Comparison of ENCODE assay signal across 15 cellular contexts in genomic region chr16:46826618-46827017, GRCh38. TPM values are rescaled to one million over a fixed set of nuclear protein-coding genes. Genes with fewer than 3 reads are reported as not detected.
DNase-seq lines count a peak whose midpoint lies in the region; ATAC-seq and TF ChIP-seq lines count a peak whose summit lies in the region.
"Had no signal": no experiment of that assay in that cellular context is flagged by ENCODE, and none has a peak within 500 bp of the region (broad histone marks: within the 10 kb centered on the region; RNA-seq: fewer than 3 reads in every experiment).

No MANE protein-coding gene starts in this region.

- H2BK15ac ChIP-seq in mesenchymal stem cell (ENCODE audit: low read depth, poor library complexity, severe bottlenecking) = no peak overlapping the region

- WGBS in mesenchymal stem cell = 0% methylated on average over 1 of the region's 3 CpGs

- no peak overlapping the region for H3K27ac Mint-ChIP-seq in activated CD4-positive, alpha-beta T cell treated with anti-CD3 and anti-CD28 coated beads, Interleukin-2, amount 10 ng/mL, durations not matched to agents 7 days and 5 days
- H3K27ac Mint-ChIP-seq in HFFc6 = peak overlapping the region; percentile 72
- H3K27ac Mint-ChIP-seq in activated naive CD8-positive, alpha-beta T cell = peak overlapping the region; percentile 30
- H3K27ac Mint-ChIP-seq: T-cell had no signal

- H3K4ac ChIP-seq in mesenchymal stem cell (ENCODE audit: low read depth in 1 of 2, low read length in 2 of 2) = no peak overlapping the region

- no peak overlapping the region for H3K4me3 ChIP-seq in mesenchymal stem cell (ENCODE audit: insufficient read depth in 1 of 2, low read depth in 1 of 2, low read length in 2 of 2)
- H3K4me3 ChIP-seq: adrenal gland, coronary artery, tibial artery had no signal

- no peak overlapping the region for H3K27ac ChIP-seq in mesenchymal stem cell (ENCODE audit: low read length, poor library complexity, severe bottlenecking)
- H3K27ac ChIP-seq: adrenal gland, coronary artery, parathyroid adenoma, tibial artery had no signal

- H4K91ac ChIP-seq in mesenchymal stem cell (ENCODE audit: low read length) = no peak overlapping the region

- H3K79me1 ChIP-seq in mesenchymal stem cell (replicated peaks; ENCODE audit: low read length, poor library complexity, severe bottlenecking) = peaks cover 4% of the 10 kb centered on the region

- no peaks in the 10 kb centered on the region for H3K4me1 ChIP-seq in mesenchymal stem cell (ENCODE audit: control insufficient read depth, insufficient read depth, low read depth, low read length)
- H3K4me1 ChIP-seq: parathyroid adenoma had no signal

- CTCF ChIA-PET in activated CD4-positive, alpha-beta T cell treated with anti-CD3 and anti-CD28 coated beads, Interleukin-2, amount 10 ng/mL, durations not matched to agents 7 days and 5 days (lab: Charles Lee) = no interaction called here

- H3K36me3 ChIP-seq in mesenchymal stem cell (ENCODE audit: control insufficient read depth in 1 of 2, insufficient read depth in 2 of 2, low read depth in 1 of 2, low read length in 2 of 2) = peaks cover 0 to 4% of the 10 kb centered on the region in 2 experiments
- H3K36me3 ChIP-seq: adrenal gland, tibial artery had no signal

- H3K4me3 Mint-ChIP-seq in activated CD4-positive, alpha-beta T cell treated with anti-CD3 and anti-CD28 coated beads, Interleukin-2, amount 10 ng/mL, durations not matched to agents 7 days and 5 days = peak overlapping the region; percentile 1
- H3K4me3 Mint-ChIP-seq in HFFc6 = peak overlapping the region; percentile 84
- peak overlapping the region; percentile 30 for H3K4me3 Mint-ChIP-seq in activated naive CD8-positive, alpha-beta T cell

- no peak overlapping the region for H2BK120ac ChIP-seq in mesenchymal stem cell (ENCODE audit: low read depth, low read length)

- H2AK5ac ChIP-seq in mesenchymal stem cell (ENCODE audit: low read length, severe bottlenecking) = no peak overlapping the region

- H3K18ac ChIP-seq in mesenchymal stem cell (ENCODE audit: low read depth in 1 of 2, low read length in 2 of 2) = no peak overlapping the region

- no peak overlapping the region for H3K23ac ChIP-seq in mesenchymal stem cell (ENCODE audit: low read length in 2 of 2)

- no peak for TF ChIP-seq CTCF in HFFc6 (IDR thresholded peaks at IDR 0.05)

- DNase-seq in activated CD4-positive, alpha-beta T cell treated with anti-CD3 and anti-CD28 coated beads, Interleukin-2, amount 10 ng/mL, durations not matched to agents 7 days and 5 days = no peak
- no peak for DNase-seq in activated CD4-positive, alpha-beta T cell treated with anti-CD3 and anti-CD28 coated beads for 4 hours
- peak; percentile 4 for DNase-seq in HFFc6
- peak; percentile 43 for DNase-seq in mesenchymal stem cell
- DNase-seq in mesenteric fat pad (ENCODE audit: low spot score) = no peak
- no peak for DNase-seq in stimulated activated CD4-positive, alpha-beta T cell treated with anti-CD3 and anti-CD28 coated beads, Interleukin-1b, Interleukin-23, amount 100 ng/mL, for 48 hours
- DNase-seq: activated CD4-positive, alpha-beta T cell treated with anti-CD3 and anti-CD28 coated beads, Interleukin-2, amount 50 U/mL, for 48 hours; adrenal gland; stimulated activated CD4-positive, alpha-beta T cell treated with anti-CD3 and anti-CD28 coated beads, Interleukin-15, amount 100 ng/mL, for 24 hours; T-cell; tibial artery had no signal

- no peak overlapping the region for H3K9ac ChIP-seq in mesenchymal stem cell (ENCODE audit: low read length)
- H3K9ac ChIP-seq: parathyroid adenoma had no signal

- H3K14ac ChIP-seq in mesenchymal stem cell (ENCODE audit: low read length in 2 of 2) = no peak overlapping the region

- no peaks in the 10 kb centered on the region for H3K9me3 ChIP-seq in mesenchymal stem cell (ENCODE audit: control insufficient read depth, low read length)
- H3K9me3 ChIP-seq: adrenal gland, tibial artery had no signal

- peaks cover 2% of the 10 kb centered on the region for H3K27me3 Mint-ChIP-seq in activated CD4-positive, alpha-beta T cell treated with anti-CD3 and anti-CD28 coated beads, Interleukin-2, amount 10 ng/mL, durations not matched to agents 7 days and 5 days
- H3K27me3 Mint-ChIP-seq in HFFc6 (ENCODE audit: insufficient read depth) = no peaks in the 10 kb centered on the region; the same call in 1 of the 2 replicates
- no peaks in the 10 kb centered on the region for H3K27me3 Mint-ChIP-seq in activated naive CD8-positive, alpha-beta T cell
- H3K27me3 Mint-ChIP-seq: T-cell had no signal

- no peaks in the 10 kb centered on the region for H3K27me3 ChIP-seq in mesenchymal stem cell (ENCODE audit: control insufficient read depth in 1 of 2, insufficient read depth in 1 of 2, low read length in 2 of 2)
- H3K27me3 ChIP-seq: adrenal gland, tibial artery had no signal

- peaks cover 20% of the 10 kb centered on the region for H3K36me3 Mint-ChIP-seq in activated CD4-positive, alpha-beta T cell treated with anti-CD3 and anti-CD28 coated beads, Interleukin-2, amount 10 ng/mL, durations not matched to agents 7 days and 5 days (ENCODE audit: low read depth)
- peaks cover 25% of the 10 kb centered on the region for H3K36me3 Mint-ChIP-seq in HFFc6 (ENCODE audit: low read depth)
- H3K36me3 Mint-ChIP-seq in activated naive CD8-positive, alpha-beta T cell = peaks cover 11% of the 10 kb centered on the region

- ATAC-seq in HG03342 (IDR thresholded peaks at IDR 0.05; ENCODE audit: unreplicated experiment) = no peak
- ATAC-seq: T-cell had no signal

- H3K4me1 Mint-ChIP-seq in activated CD4-positive, alpha-beta T cell treated with anti-CD3 and anti-CD28 coated beads, Interleukin-2, amount 10 ng/mL, durations not matched to agents 7 days and 5 days = peaks cover 46% of the 10 kb centered on the region
- peaks cover 39% of the 10 kb centered on the region for H3K4me1 Mint-ChIP-seq in HFFc6 (ENCODE audit: low read depth)
- peaks cover 42% of the 10 kb centered on the region for H3K4me1 Mint-ChIP-seq in activated naive CD8-positive, alpha-beta T cell (ENCODE audit: low read depth)

- POLR2A ChIA-PET in activated CD4-positive, alpha-beta T cell treated with anti-CD3 and anti-CD28 coated beads, Interleukin-2, amount 10 ng/mL, durations not matched to agents 7 days and 5 days (lab: Charles Lee) = interaction anchor here (0.6 kb wide), 2 partner anchors 1163 to 1900 kb away, joined by 3 to 4 read pairs; no protein-coding TSS in a partner anchor

- H2BK12ac ChIP-seq in mesenchymal stem cell (ENCODE audit: low read length in 2 of 2) = no peak overlapping the region

- no peak overlapping the region for H2BK5ac ChIP-seq in mesenchymal stem cell (ENCODE audit: low read depth, low read length, poor library complexity, severe bottlenecking)

- no peaks in the 10 kb centered on the region for H3K9me3 Mint-ChIP-seq in activated CD4-positive, alpha-beta T cell treated with anti-CD3 and anti-CD28 coated beads, Interleukin-2, amount 10 ng/mL, durations not matched to agents 7 days and 5 days
- H3K9me3 Mint-ChIP-seq in HFFc6 = no peaks in the 10 kb centered on the region
- no peaks in the 10 kb centered on the region for H3K9me3 Mint-ChIP-seq in activated naive CD8-positive, alpha-beta T cell (ENCODE audit: low read depth)
- H3K9me3 Mint-ChIP-seq: T-cell had no signal

- H4K8ac ChIP-seq in mesenchymal stem cell (ENCODE audit: low read length) = no peak overlapping the region

- no peak overlapping the region for H2AFZ ChIP-seq in mesenchymal stem cell (ENCODE audit: low read depth, low read length)
- H2AFZ ChIP-seq: parathyroid adenoma had no signal

- H3K4me2 ChIP-seq in mesenchymal stem cell (ENCODE audit: low read length, poor library complexity, severe bottlenecking) = no peak overlapping the region

RNA-seq across cellular contexts. Expression of gene C16orf87, which starts 4.4 kb away (rescaled TPM):
- total RNA-seq in activated CD4-positive, alpha-beta T cell treated with anti-CD3 and anti-CD28 coated beads, Interleukin-2, amount 10 ng/mL, durations not matched to agents 7 days and 5 days = 10 to 100 TPM; 10.3 to 11.2 TPM
- total RNA-seq in HFFc6 (2021; fragmentation: NEBNext Ultra II Directional; extraction: Animal tissue kit (Norgen Biotek cat#: 25700)) = 10 to 100 TPM; 14.6 to 17.5 (median 15.4) TPM
- 15.3 TPM for polyA plus RNA-seq in mesenchymal stem cell (2013, experiment 1 of 2)
- 16.3 TPM for polyA plus RNA-seq in mesenchymal stem cell (2013, experiment 2 of 2)
- total RNA-seq in mesenteric fat pad = 6.8 TPM

RNA-seq across cellular contexts. Expression of gene GPT2, which starts 57.5 kb away (rescaled TPM):
- total RNA-seq in activated CD4-positive, alpha-beta T cell treated with anti-CD3 and anti-CD28 coated beads, Interleukin-2, amount 10 ng/mL, durations not matched to agents 7 days and 5 days = 1 to 10 TPM; 3.9 to 4.0 TPM
- 10 to 100 TPM; 11.5 to 17.4 (median 14.0) TPM for total RNA-seq in HFFc6 (2021; fragmentation: NEBNext Ultra II Directional; extraction: Animal tissue kit (Norgen Biotek cat#: 25700))
- polyA plus RNA-seq in mesenchymal stem cell (2013, experiment 1 of 2) = 6.0 TPM
- polyA plus RNA-seq in mesenchymal stem cell (2013, experiment 2 of 2) = 6.8 TPM
- 53.5 TPM for total RNA-seq in mesenteric fat pad

Comparison
In these comparisons a context has a peak if more than half of its experiments do, and no peak if none do; other contexts are left out.
1. DNase-seq: peak in HFFc6 (single experiment) and mesenchymal stem cell (single experiment); none in activated CD4-positive, alpha-beta T cell treated with anti-CD3 and anti-CD28 coated beads, Interleukin-2, amount 10 ng/mL, durations not matched to agents 7 days and 5 days (single experiment), activated CD4-positive, alpha-beta T cell treated with anti-CD3 and anti-CD28 coated beads for 4 hours (0 of 2), mesenteric fat pad (single experiment) and stimulated activated CD4-positive, alpha-beta T cell treated with anti-CD3 and anti-CD28 coated beads, Interleukin-1b, Interleukin-23, amount 100 ng/mL, for 48 hours (single experiment).
2. H3K4me3 Mint-ChIP-seq: peak in every context shown above with its lines; median percentile 84 in HFFc6; 30 in activated naive CD8-positive, alpha-beta T cell; 1 in activated CD4-positive, alpha-beta T cell treated with anti-CD3 and anti-CD28 coated beads, Interleukin-2, amount 10 ng/mL, durations not matched to agents 7 days and 5 days.